8 cellular contexts compared by ENCODE assay signal in the genomic region with DNA sequence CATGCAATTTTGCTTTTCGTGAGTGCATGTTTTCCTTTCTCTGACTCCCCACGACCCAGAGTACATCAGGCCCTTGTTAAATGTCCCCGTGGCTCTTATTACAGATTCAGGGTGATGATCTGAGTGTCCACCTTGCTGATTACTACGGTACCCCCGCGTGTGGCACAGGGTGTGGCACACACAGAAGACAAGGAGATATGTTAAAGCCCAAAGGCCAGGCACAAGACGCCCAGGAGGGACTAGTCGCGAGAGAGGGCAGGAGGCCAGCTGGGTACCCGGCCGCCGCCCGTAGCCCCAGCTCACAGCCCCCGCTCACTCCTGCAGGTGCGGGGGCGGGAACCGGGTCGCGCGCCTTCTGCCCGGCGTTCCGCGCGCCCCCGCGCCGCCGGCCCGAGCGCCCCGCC. TPM values are rescaled to one million over a fixed set of nuclear protein-coding genes. Genes with fewer than 3 reads are reported as not detected.
DNase-seq lines count a peak whose midpoint lies in the region; ATAC-seq, FAIRE-seq and TF ChIP-seq lines count a peak whose summit lies in the region.

No MANE protein-coding gene starts in this region.

- dilution Hi-C loops in endothelial cell of umbilical vein (cut with MboI; ENCODE audit: extremely low pct_ligation_motif_present, low sequenced_read_pairs), result no loop called here

- DNase-seq in endothelial cell of umbilical vein (ENCODE audit: low read depth, low spot score) (peak; percentile 58), C1 segment of cervical spinal cord (lab: John Stamatoyannopoulos, UW) (no peak), DMS 273 (lab: John Stamatoyannopoulos, UW; ENCODE audit: unreplicated experiment) (no peak), anterior cingulate cortex (lab: John Stamatoyannopoulos, UW) (no peak)

- no peaks in the 10 kb centered on the region for H4K20me1 ChIP-seq in OCI-LY1 (ENCODE audit: insufficient read depth, low read length)
- H4K20me1 ChIP-seq in endothelial cell of umbilical vein (replicated peaks; ENCODE audit: control insufficient read depth, extremely low read depth, insufficient read depth, low read length), result no peaks in the 10 kb centered on the region

- no peaks in the 10 kb centered on the region for H3K9me2 ChIP-seq in OCI-LY1 (ENCODE audit: low read depth, low read length)

- CTCF ChIA-PET in endothelial cell of umbilical vein (lab: Charles Lee), result interaction anchor here (0.6 to 3.8 kb wide), 21 partner anchors 8 to 331 kb away, joined by 3 to 33 read pairs (median 4); a partner anchor contains a TSS

- no peak for FAIRE-seq in endothelial cell of umbilical vein (lab: Jason Lieb, UNC)

- H3K4me3 ChIP-seq in OCI-LY1 (ENCODE audit: low read depth, low read length, poor library complexity, severe bottlenecking) (peak overlapping the region; percentile 77), endothelial cell of umbilical vein (replicated peaks in 1 of 3; ENCODE audit: insufficient read depth in 1 of 3, low read depth in 1 of 3, low read length in 3 of 3) (peak overlapping the region in 2 of 3 experiments; percentile 35 to 77), parathyroid adenoma (ENCODE audit: low read depth, low read length) (peak overlapping the region; percentile 56)

- H3K9ac ChIP-seq in OCI-LY1 (ENCODE audit: low read length) (peak overlapping the region; percentile 61), endothelial cell of umbilical vein (replicated peaks; ENCODE audit: extremely low read depth, insufficient read depth, low read length) (no peak overlapping the region), parathyroid adenoma (no peak overlapping the region)

- POLR2A ChIA-PET in endothelial cell of umbilical vein (lab: Charles Lee), result interaction anchor here (0.9 to 1.6 kb wide), 2 partner anchors 10 to 26 kb away, joined by 3 to 4 read pairs; no protein-coding TSS in a partner anchor

- TF ChIP-seq CTCF in OCI-LY1 (IDR thresholded peaks at IDR 0.05; ENCODE audit: low read length) (no peak), endothelial cell of umbilical vein (IDR thresholded peaks at IDR 0.05; ENCODE audit: extremely low read depth in 1 of 2, insufficient read depth in 1 of 2, low read depth in 1 of 2, low read length in 2 of 2) (no peak), parathyroid adenoma (IDR thresholded peaks at IDR 0.05) (no peak)

- peak overlapping the region; percentile 83 for H3K4me2 ChIP-seq in OCI-LY1 (ENCODE audit: low read length)
- H3K4me2 ChIP-seq in endothelial cell of umbilical vein (ENCODE audit: insufficient read depth, low read length), result peak overlapping the region; percentile 66
- H3K4me2 ChIP-seq in parathyroid adenoma (ENCODE audit: low read length), result peak overlapping the region; percentile 92

- BruUV-seq in endothelial cell of umbilical vein (replicated peaks; lab: Mats Ljungman, UMichigan), result no TSS peak

- peak; percentile 47 for ATAC-seq in GM19463 (IDR thresholded peaks at IDR 0.05; ENCODE audit: unreplicated experiment)
- ATAC-seq in HG03460 (IDR thresholded peaks at IDR 0.05; ENCODE audit: unreplicated experiment), result no peak

- H3K9me1 ChIP-seq in endothelial cell of umbilical vein (replicated peaks; ENCODE audit: control insufficient read depth, extremely low read depth, insufficient read depth, low read length), result no peaks in the 10 kb centered on the region

- H3K36me3 ChIP-seq in OCI-LY1 (ENCODE audit: insufficient read depth, low read length) (no peaks in the 10 kb centered on the region), endothelial cell of umbilical vein (ENCODE audit: control insufficient read depth in 2 of 2, extremely low read depth in 1 of 2, insufficient read depth in 2 of 2, low read length in 2 of 2) (peaks cover 8 to 19% of the 10 kb centered on the region in 2 experiments), parathyroid adenoma (ENCODE audit: control insufficient read depth, insufficient read depth, low read length) (no peaks in the 10 kb centered on the region)

- intact Hi-C loops in endothelial cell of umbilical vein (cut with micrococcal nuclease), result loop anchor here (10.0 kb wide), 1 partner anchor 217 kb away; a partner anchor contains a TSS

- no peak for TF ChIP-seq POLR2A in endothelial cell of umbilical vein (IDR thresholded peaks at IDR 0.05; ENCODE audit: low read depth, low read length)

- no peaks in the 10 kb centered on the region for H3F3A ChIP-seq in OCI-LY1 (ENCODE audit: insufficient read depth, low read length)

- H3K4me1 ChIP-seq in OCI-LY1 (ENCODE audit: insufficient read depth, low read length, severe bottlenecking) (peaks cover 16% of the 10 kb centered on the region), endothelial cell of umbilical vein (ENCODE audit: control insufficient read depth, extremely low read depth, insufficient read depth, low read length) (peaks cover 32% of the 10 kb centered on the region), parathyroid adenoma (no peaks in the 10 kb centered on the region)

- H2AFZ ChIP-seq in OCI-LY1 (ENCODE audit: low read length) (no peak overlapping the region), endothelial cell of umbilical vein (ENCODE audit: low read depth, low read length) (peak overlapping the region; percentile 27), parathyroid adenoma (peak overlapping the region; percentile 90)

- H3K9me3 ChIP-seq in OCI-LY1 (ENCODE audit: low read length), result 0 out of 2 replicates have a peak, but pooled peaks cover 5% of the 10 kb centered on the region
- H3K9me3 ChIP-seq in endothelial cell of umbilical vein (replicated peaks; ENCODE audit: control insufficient read depth, insufficient read depth, low read length), result no peaks in the 10 kb centered on the region
- no peaks in the 10 kb centered on the region for H3K9me3 ChIP-seq in parathyroid adenoma (ENCODE audit: control insufficient read depth, low read length)

- H3K27ac ChIP-seq in OCI-LY1 (ENCODE audit: low read depth, low read length, poor library complexity, severe bottlenecking) (no peak overlapping the region), endothelial cell of umbilical vein (ENCODE audit: insufficient read depth, low read depth, low read length) (no peak overlapping the region), parathyroid adenoma (peak overlapping the region; percentile 57)

- H3K79me2 ChIP-seq in OCI-LY1 (ENCODE audit: insufficient read depth, low read length) (no peaks in the 10 kb centered on the region), endothelial cell of umbilical vein (ENCODE audit: control insufficient read depth, insufficient read depth, low read length) (peaks cover 41% of the 10 kb centered on the region), parathyroid adenoma (no peaks in the 10 kb centered on the region)

- H3K27me3 ChIP-seq in OCI-LY1 (ENCODE audit: insufficient read depth, low read length) (no peaks in the 10 kb centered on the region; the same call in 1 of the 2 replicates), endothelial cell of umbilical vein (ENCODE audit: control insufficient read depth in 2 of 2, insufficient read depth in 2 of 2, low read length in 2 of 2) (no peaks in the 10 kb centered on the region), parathyroid adenoma (ENCODE audit: control insufficient read depth, insufficient read depth, low read length) (no peaks in the 10 kb centered on the region)

TF ChIP-seq in endothelial cell of umbilical vein, 7 proteins besides CTCF, POLR2A, EP300 and RAD21:
- TF ChIP-seq JUN (IDR thresholded peaks at IDR 0.05; ENCODE audit: borderline replicate concordance, insufficient read depth, insufficient read length, low read depth) (no peak), FOS (IDR thresholded peaks at IDR 0.05; ENCODE audit: borderline replicate concordance, insufficient read depth, low read length) (no peak), EZH2 (IDR thresholded peaks at IDR 0.05; ENCODE audit: borderline replicate concordance, low read depth, low read length, severe bottlenecking) (no peak), MYC (IDR thresholded peaks at IDR 0.05; ENCODE audit: low read depth, low read length) (no peak), POLR2AphosphoS5 (IDR thresholded peaks at IDR 0.05; ENCODE audit: insufficient read depth, low read depth, low read length) (no peak), GATA2 (IDR thresholded peaks at IDR 0.05; ENCODE audit: insufficient read depth, insufficient read length, low read depth, low read length) (no peak)
- TF ChIP-seq, protein P1, sequence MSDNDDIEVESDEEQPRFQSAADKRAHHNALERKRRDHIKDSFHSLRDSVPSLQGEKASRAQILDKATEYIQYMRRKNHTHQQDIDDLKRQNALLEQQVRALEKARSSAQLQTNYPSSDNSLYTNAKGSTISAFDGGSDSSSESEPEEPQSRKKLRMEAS (IDR thresholded peaks at IDR 0.05; ENCODE audit: insufficient read depth, insufficient read length), result no peak

RNA-seq across cellular contexts. Expression of a gene that starts 0.3 kb away (rescaled TPM):
- 103 and 108 TPM in 2 replicates for total RNA-seq in endothelial cell of umbilical vein
- polyA plus RNA-seq in endothelial cell of umbilical vein, result 72.6 and 105 TPM in 2 replicates
- 44.2 and 90.5 TPM in 2 replicates for polyA plus RNA-seq in endothelial cell of umbilical vein (2011; cell fraction: cytosol; rRNA removed)
- polyA plus RNA-seq in endothelial cell of umbilical vein (2011; cell fraction: nucleus; rRNA removed), result 54.0 and 83.4 TPM in 2 replicates
- polyA plus RNA-seq in endothelial cell of umbilical vein (2012), result 82.2 and 93.3 TPM in 2 replicates
- 392 and 452 TPM in 2 replicates for polyA minus RNA-seq in endothelial cell of umbilical vein
- polyA minus RNA-seq in endothelial cell of umbilical vein (2011; cell fraction: cytosol; rRNA and poly(A)+ RNA removed), result 13.0 TPM
- polyA minus RNA-seq in endothelial cell of umbilical vein (2011; cell fraction: nucleus; rRNA and poly(A)+ RNA removed), result 243 and 358 TPM in 2 replicates
